In genomic region chr20:57450419-57450818, GRCh38 we compare ENCODE assay signal across 8 cellular contexts. TPM values are rescaled to one million over a fixed set of nuclear protein-coding genes. Genes with fewer than 3 reads are reported as not detected.
DNase-seq lines count a peak whose midpoint lies in the region; ATAC-seq and TF ChIP-seq lines count a peak whose summit lies in the region.

No MANE protein-coding gene starts in this region.

- H3K9ac ChIP-seq in colonic mucosa (ENCODE audit: low read depth in 2 of 2, low read length in 2 of 2) = no peak overlapping the region

- ATAC-seq in GM21576 (IDR thresholded peaks at IDR 0.05; ENCODE audit: unreplicated experiment) (peak; percentile 76), sciatic nerve (peak; percentile 62)

- H3K36me3 ChIP-seq in colonic mucosa = no peaks in the 10 kb centered on the region

- no peaks in the 10 kb centered on the region for H3K9me3 ChIP-seq in colonic mucosa

- peaks cover 8% of the 10 kb centered on the region for H3K27me3 Mint-ChIP-seq in IgD-negative memory B cell

- H3K36me3 Mint-ChIP-seq in IgD-negative memory B cell = no peaks in the 10 kb centered on the region

- H3K4me1 Mint-ChIP-seq in IgD-negative memory B cell = peaks cover 41 to 62% (median 53%) of the 10 kb centered on the region in 3 donors

- TF ChIP-seq CTCF in GM12865 (IDR thresholded peaks at IDR 0.05; ENCODE audit: insufficient read depth, low read depth, low read length, missing control alignments) (no peak), colonic mucosa (IDR thresholded peaks at IDR 0.05) (no peak)

- intact Hi-C loops in colonic mucosa (cut with DNase I) = no loop called here
- intact Hi-C loops in sciatic nerve (cut with DNase I) = no loop called here

- H3K9me3 Mint-ChIP-seq in IgD-negative memory B cell = no peaks in the 10 kb centered on the region

- H3K4me3 ChIP-seq in GM12865 (ENCODE audit: low read depth, low read length) (peak overlapping the region; percentile 7), colonic mucosa (no peak overlapping the region)

- H3K27ac ChIP-seq in colonic mucosa = no peak overlapping the region

- H3K27ac Mint-ChIP-seq in IgD-negative memory B cell = peak overlapping the region in 2 of 3 donors; percentile 49 to 77

- DNase-seq in GM12865 (ENCODE audit: low read depth) (peak; percentile 90), colonic mucosa (peak; percentile 44), sciatic nerve (ENCODE audit: low spot score) (no peak), dedifferentiated amniotic fluid mesenchymal stem cell (ENCODE audit: extremely low spot score) (no peak), NCI-H510A (lab: John Stamatoyannopoulos, UW) (no peak), T-helper 9 cell (no peak)

- H3K4me1 ChIP-seq in colonic mucosa = no peaks in the 10 kb centered on the region

- H3K4me3 Mint-ChIP-seq in IgD-negative memory B cell = peak overlapping the region; percentile 21 to 96 (median 78)

- no peaks in the 10 kb centered on the region for H3K27me3 ChIP-seq in colonic mucosa

RNA-seq across cellular contexts. Expression of gene RBM38, which starts 59.2 kb away (rescaled TPM):
- polyA plus RNA-seq in IgD-negative memory B cell = 39.2 TPM
- total RNA-seq in colonic mucosa (10 to 100 TPM; 41.3 to 43.1 TPM), sciatic nerve (28.1 TPM)

Comparison
In these comparisons a context has a peak if more than half of its experiments do, and no peak if none do; other contexts are left out.
1. DNase-seq: peak in GM12865 (single experiment) and colonic mucosa (single experiment); none in sciatic nerve (single experiment), dedifferentiated amniotic fluid mesenchymal stem cell (single experiment), NCI-H510A (single experiment) and T-helper 9 cell (single experiment).